In the genomic region with DNA sequence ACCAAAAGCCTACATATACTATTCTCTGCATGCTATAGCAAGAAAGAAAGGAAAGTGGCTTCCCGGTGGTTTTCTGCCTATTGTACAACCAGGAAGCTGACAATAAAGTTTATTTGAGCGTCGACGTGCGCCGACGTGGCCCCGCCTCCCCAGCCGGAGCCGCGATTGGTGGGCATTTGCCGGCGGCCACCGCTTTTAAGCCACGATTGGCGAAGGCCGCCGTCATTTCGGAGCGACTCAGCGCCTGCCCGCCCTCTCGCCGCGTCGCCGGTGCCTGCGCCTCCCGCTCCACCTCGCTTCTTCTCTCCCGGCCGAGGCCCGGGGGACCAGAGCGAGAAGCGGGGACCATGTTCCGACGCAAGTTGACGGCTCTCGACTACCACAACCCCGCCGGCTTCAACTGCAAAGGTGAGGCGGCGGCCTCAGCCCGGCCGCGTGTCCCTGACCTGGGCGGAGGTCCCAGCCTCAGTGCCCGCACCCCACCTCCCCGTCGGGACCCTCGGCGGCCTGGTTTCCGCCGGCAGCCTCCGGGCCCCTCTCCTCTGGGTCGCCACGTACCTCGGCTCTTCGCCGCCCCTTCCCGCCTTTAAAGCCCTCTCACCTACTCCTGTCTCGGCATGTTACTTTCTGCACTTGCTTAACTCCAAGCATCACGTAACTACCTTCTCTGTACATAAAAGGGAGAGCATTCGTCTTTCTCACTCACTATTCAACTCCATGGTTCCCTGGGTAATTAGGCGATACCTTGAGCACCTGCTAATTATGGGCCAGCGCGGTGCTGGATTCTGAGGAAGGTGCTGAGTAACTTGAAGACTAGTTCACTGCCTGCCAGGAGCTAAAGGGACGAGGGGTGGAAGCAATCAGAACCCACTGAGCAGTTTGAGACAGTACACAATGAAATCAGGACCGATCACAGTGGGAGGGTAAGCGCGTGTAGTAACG, we compare ENCODE assay signal across 8 cellular contexts. TPM values are rescaled to one million over a fixed set of nuclear protein-coding genes. Genes with fewer than 3 reads are reported as not detected.
DNase-seq lines count a peak whose midpoint lies in the region; ATAC-seq and TF ChIP-seq lines count a peak whose summit lies in the region.

A gene (plus strand): TSS at position 254 of the 942 bp plus-strand sequence. CDS start 94 bp downstream, at position 348.

- H3K36me3 Mint-ChIP-seq in HFFc6 (ENCODE audit: low read depth) = peaks cover 2% of the 10 kb centered on the region; the same call in 1 of the 2 replicates
- H3K36me3 Mint-ChIP-seq in activated naive CD4-positive, alpha-beta T cell treated with anti-CD3 and anti-CD28 coated beads, Interleukin-2, amount 50 U/mL, for 24 hours = peaks cover 12% of the 10 kb centered on the region

- peak; percentile 99 for ATAC-seq in SK-N-SH treated with all-trans-retinoic acid at 6 μM for 48 hours
- ATAC-seq in omental fat pad (ENCODE audit: low FRiP score) = peak; percentile 99

- no peaks in the 10 kb centered on the region for H3K9me3 Mint-ChIP-seq in HFFc6
- H3K9me3 Mint-ChIP-seq in activated naive CD4-positive, alpha-beta T cell treated with anti-CD3 and anti-CD28 coated beads, Interleukin-2, amount 50 U/mL, for 24 hours = no peaks in the 10 kb centered on the region

- peak within 1 kb of the TSS; percentile 81 to 88 for H3K27ac ChIP-seq in testis

- TF ChIP-seq POLR2A in NB4 (IDR thresholded peaks at IDR 0.05; ENCODE audit: extremely low read depth, insufficient read length) (peak; percentile 59), testis (IDR thresholded peaks at IDR 0.05) (no peak)

- intact Hi-C loops in testis (cut with DNase I; ENCODE audit: low total_unique reads) = no loop called here

- peak within 1 kb of the TSS; percentile 96 for H3K4me3 Mint-ChIP-seq in HFFc6
- H3K4me3 Mint-ChIP-seq in activated naive CD4-positive, alpha-beta T cell treated with anti-CD3 and anti-CD28 coated beads, Interleukin-2, amount 50 U/mL, for 24 hours = peak within 1 kb of the TSS; percentile 98

- no peaks in the 10 kb centered on the region for H3K9me3 ChIP-seq in testis

- peak within 1 kb of the TSS; percentile 72 for H3K27ac Mint-ChIP-seq in HFFc6
- peak within 1 kb of the TSS; percentile 99 for H3K27ac Mint-ChIP-seq in activated naive CD4-positive, alpha-beta T cell treated with anti-CD3 and anti-CD28 coated beads, Interleukin-2, amount 50 U/mL, for 24 hours

- 1% methylated on average over 33 to 71 of the region's 72 CpGs for WGBS in testis, 2 donors

- peak; percentile 81 for DNase-seq in GM04504 (ENCODE audit: low read depth)
- DNase-seq in HFFc6 = peak; percentile 91
- DNase-seq in NB4 (ENCODE audit: low read depth) = peak; percentile 96
- peak; percentile 90 for DNase-seq in globus pallidus (ENCODE audit: low spot score)
- DNase-seq in omental fat pad (ENCODE audit: low spot score) = peak; percentile 76
- DNase-seq in testis = peak; percentile 96

- H3K4me1 Mint-ChIP-seq in HFFc6 (ENCODE audit: low read depth) = peaks cover 24% of the 10 kb centered on the region
- H3K4me1 Mint-ChIP-seq in activated naive CD4-positive, alpha-beta T cell treated with anti-CD3 and anti-CD28 coated beads, Interleukin-2, amount 50 U/mL, for 24 hours = peaks cover 41% of the 10 kb centered on the region

- peak within 1 kb of the TSS; percentile 99 for H3K4me3 ChIP-seq in NB4 (ENCODE audit: low read depth, low read length)
- peak within 1 kb of the TSS; percentile 88 to 98 for H3K4me3 ChIP-seq in testis

- no peak for TF ChIP-seq CTCF in HFFc6 (IDR thresholded peaks at IDR 0.05)
- no peak for TF ChIP-seq CTCF in NB4 (IDR thresholded peaks at IDR 0.05; ENCODE audit: low read depth, low read length)
- no peak for TF ChIP-seq CTCF in omental fat pad (IDR thresholded peaks at IDR 0.05)
- peak in 1 of 3 experiments; percentile 5 for TF ChIP-seq CTCF in testis (IDR thresholded peaks at IDR 0.05)

- no peaks in the 10 kb centered on the region for H3K36me3 ChIP-seq in testis (ENCODE audit: low read depth, missing control alignments)

- H3K4me1 ChIP-seq in testis = peaks cover 29% of the 10 kb centered on the region

- peaks cover 14% of the 10 kb centered on the region for H3K27me3 Mint-ChIP-seq in HFFc6 (ENCODE audit: insufficient read depth)
- H3K27me3 Mint-ChIP-seq in activated naive CD4-positive, alpha-beta T cell treated with anti-CD3 and anti-CD28 coated beads, Interleukin-2, amount 50 U/mL, for 24 hours = no peaks in the 10 kb centered on the region

- H3K27me3 ChIP-seq in testis = no peaks in the 10 kb centered on the region

TF ChIP-seq in SK-N-SH treated with all-trans-retinoic acid at 6 μM for 48 hours, 23 proteins besides CTCF, POLR2A, EP300 and RAD21:
- TF ChIP-seq ZNF565 (CRISPR knock-in tag; conservative IDR thresholded peaks at IDR 0.05; ENCODE audit: low read depth) = no peak

RNA-seq across cellular contexts. Expression of the gene that starts here (rescaled TPM):
- total RNA-seq in HFFc6 (2021; fragmentation: NEBNext Ultra II Directional; extraction: Animal tissue kit (Norgen Biotek cat#: 25700)) = 100 to 1,000 TPM; 161 to 181 (median 179) TPM
- 10 to 100 TPM; 63.8 to 84.6 (median 71.6) TPM for total RNA-seq in omental fat pad
- 100 to 1,000 TPM; 157 to 170 TPM for total RNA-seq in testis
- 439 TPM for polyA plus RNA-seq in testis (ENCODE audit: insufficient read depth, low read depth, low replicate concordance)

Comparison
In these comparisons a context has a peak if more than half of its experiments do, and no peak if none do; other contexts are left out.
1. Peak in every context shown above with its lines: DNase-seq, ATAC-seq, H3K4me3 ChIP-seq and H3K27ac ChIP-seq.